37 cellular contexts compared by ENCODE assay signal in genomic region chr2:44829771-44830170, GRCh38.
"Had no signal": no experiment of that assay in that cellular context is flagged by ENCODE, and none has a peak within 500 bp of the region (broad histone marks: within the 10 kb centered on the region; RNA-seq: fewer than 3 reads in every experiment).

No MANE protein-coding gene starts in this region.

- ATAC-seq: activated CD4-positive, alpha-beta T cell treated with anti-CD3 and anti-CD28 coated beads for 36 hours; activated CD4-positive, CD25-positive, alpha-beta regulatory T cell treated with anti-CD3 and anti-CD28 coated beads, Interleukin-2, amount 50 U/mL, for 24 hours; activated CD8-positive, alpha-beta T cell treated with anti-CD3 and anti-CD28 coated beads, Interleukin-2, amount 10 ng/mL, durations not matched to agents 7 days and 5 days; activated naive CD8-positive, alpha-beta T cell treated with anti-CD3 and anti-CD28 coated beads, Interleukin-2, amount 50 U/mL, for 24 hours; WTC11 had no signal

- H3K27me3 ChIP-seq: ascending aorta, cardiac muscle cell had no signal

- H3K4me3 Mint-ChIP-seq: activated CD4-positive, alpha-beta memory T cell treated with anti-CD3 and anti-CD28 coated beads, Interleukin-2, amount 10 ng/mL, durations not matched to agents 7 days and 5 days; activated CD4-positive, alpha-beta T cell treated with anti-CD3 and anti-CD28 coated beads for 36 hours; activated CD4-positive, alpha-beta T cell treated with anti-CD3 and anti-CD28 coated beads, Interleukin-2, amount 10 ng/mL, durations not matched to agents 7 days and 5 days; activated CD8-positive, alpha-beta T cell treated with anti-CD3 and anti-CD28 coated beads, Interleukin-2, amount 10 ng/mL, durations not matched to agents 7 days and 5 days; activated naive CD4-positive, alpha-beta T cell treated with anti-CD3 and anti-CD28 coated beads, Interleukin-2, amount 10 ng/mL, durations not matched to agents 7 days and 5 days; activated naive CD4-positive, alpha-beta T cell treated with anti-CD3 and anti-CD28 coated beads, Interleukin-2, amount 50 U/mL, for 24 hours; activated naive CD8-positive, alpha-beta T cell; activated naive CD8-positive, alpha-beta T cell treated with anti-CD3 and anti-CD28 coated beads, Interleukin-2, amount 10 ng/mL, durations not matched to agents 7 days and 5 days; activated naive CD8-positive, alpha-beta T cell treated with anti-CD3 and anti-CD28 coated beads, Interleukin-2, amount 50 U/mL, for 24 hours; activated T-cell treated with anti-CD3 and anti-CD28 coated beads, Interleukin-2, amount 50 U/mL, for 24 hours; brain; central memory CD8-positive, alpha-beta T cell; T-helper 1 cell treated with Interleukin-12 subunit alpha and Interleukin-12 subunit beta and Interleukin-4 antibody, amounts not matched to agents 30 μg/mL and 1 μg/mL, for 36 hours; T-helper 2 cell treated with Interferon-gamma antibody and Interleukin-4, amounts not matched to agents 5 μg/mL and 100 μg/mL, for 36 hours; WTC11 had no signal

- H3K9me3 Mint-ChIP-seq: activated naive CD4-positive, alpha-beta T cell treated with anti-CD3 and anti-CD28 coated beads, Interleukin-2, amount 10 ng/mL, durations not matched to agents 7 days and 5 days; activated naive CD8-positive, alpha-beta T cell treated with anti-CD3 and anti-CD28 coated beads, Interleukin-2, amount 10 ng/mL, durations not matched to agents 7 days and 5 days; central memory CD8-positive, alpha-beta T cell; T-helper 1 cell treated with Interleukin-12 subunit alpha and Interleukin-12 subunit beta and Interleukin-4 antibody, amounts not matched to agents 30 μg/mL and 1 μg/mL, for 36 hours; T-helper 2 cell treated with Interferon-gamma antibody and Interleukin-4, amounts not matched to agents 5 μg/mL and 100 μg/mL, for 36 hours had no signal

- H3K27ac ChIP-seq: ascending aorta, cardiac muscle cell, VCaP had no signal

- H3K27ac Mint-ChIP-seq: activated CD4-positive, alpha-beta memory T cell treated with anti-CD3 and anti-CD28 coated beads, Interleukin-2, amount 10 ng/mL, durations not matched to agents 7 days and 5 days; activated CD4-positive, alpha-beta T cell treated with anti-CD3 and anti-CD28 coated beads for 36 hours; activated CD4-positive, alpha-beta T cell treated with anti-CD3 and anti-CD28 coated beads, Interleukin-2, amount 10 ng/mL, durations not matched to agents 7 days and 5 days; activated CD8-positive, alpha-beta T cell treated with anti-CD3 and anti-CD28 coated beads, Interleukin-2, amount 10 ng/mL, durations not matched to agents 7 days and 5 days; activated naive CD4-positive, alpha-beta T cell treated with anti-CD3 and anti-CD28 coated beads, Interleukin-2, amount 10 ng/mL, durations not matched to agents 7 days and 5 days; activated naive CD8-positive, alpha-beta T cell; activated naive CD8-positive, alpha-beta T cell treated with anti-CD3 and anti-CD28 coated beads, Interleukin-2, amount 10 ng/mL, durations not matched to agents 7 days and 5 days; activated naive CD8-positive, alpha-beta T cell treated with anti-CD3 and anti-CD28 coated beads, Interleukin-2, amount 50 U/mL, for 24 hours; activated T-cell treated with anti-CD3 and anti-CD28 coated beads, Interleukin-2, amount 50 U/mL, for 24 hours; activated T-helper 2 cell treated with anti-CD3 and anti-CD28 coated beads, Interferon-gamma antibody, Interleukin-2, Interleukin-4, amounts not matched to agents 10 μg/mL and 5 μg/mL and 100 μg/mL, durations not matched to agents 14 hours and 24 hours and 36 hours; brain; T-helper 1 cell treated with Interleukin-12 subunit alpha and Interleukin-12 subunit beta and Interleukin-4 antibody, amounts not matched to agents 30 μg/mL and 1 μg/mL, for 36 hours; T-helper 2 cell treated with Interferon-gamma antibody and Interleukin-4, amounts not matched to agents 5 μg/mL and 100 μg/mL, for 36 hours; WTC11 had no signal

- H3K4me1 Mint-ChIP-seq: activated naive CD4-positive, alpha-beta T cell treated with anti-CD3 and anti-CD28 coated beads, Interleukin-2, amount 10 ng/mL, durations not matched to agents 7 days and 5 days; activated naive CD4-positive, alpha-beta T cell treated with anti-CD3 and anti-CD28 coated beads, Interleukin-2, amount 50 U/mL, for 24 hours; activated naive CD8-positive, alpha-beta T cell treated with anti-CD3 and anti-CD28 coated beads, Interleukin-2, amount 10 ng/mL, durations not matched to agents 7 days and 5 days; brain; central memory CD8-positive, alpha-beta T cell had no signal

- H3K36me3 ChIP-seq: ascending aorta, cardiac muscle cell had no signal

- H3K4me3 ChIP-seq: ascending aorta, cardiac muscle cell had no signal

- H3K4me1 ChIP-seq: ascending aorta had no signal

- H3K36me3 Mint-ChIP-seq: activated naive CD4-positive, alpha-beta T cell treated with anti-CD3 and anti-CD28 coated beads, Interleukin-2, amount 10 ng/mL, durations not matched to agents 7 days and 5 days; activated naive CD4-positive, alpha-beta T cell treated with anti-CD3 and anti-CD28 coated beads, Interleukin-2, amount 50 U/mL, for 24 hours; activated naive CD8-positive, alpha-beta T cell; activated naive CD8-positive, alpha-beta T cell treated with anti-CD3 and anti-CD28 coated beads, Interleukin-2, amount 10 ng/mL, durations not matched to agents 7 days and 5 days; brain; WTC11 had no signal

- H3K9me3 ChIP-seq: ascending aorta had no signal

- DNase-seq: activated CD4-positive, alpha-beta memory T cell treated with anti-CD3 and anti-CD28 coated beads, Interleukin-2, amount 10 ng/mL, durations not matched to agents 7 days and 5 days; activated CD4-positive, alpha-beta T cell treated with anti-CD3 and anti-CD28 coated beads for 1 hour; activated CD4-positive, alpha-beta T cell treated with anti-CD3 and anti-CD28 coated beads for 36 hours; activated CD4-positive, alpha-beta T cell treated with anti-CD3 and anti-CD28 coated beads for 48 hours; activated CD4-positive, alpha-beta T cell treated with anti-CD3 and anti-CD28 coated beads, Interleukin-2, amount 10 ng/mL, durations not matched to agents 7 days and 5 days; activated CD4-positive, alpha-beta T cell treated with anti-CD3 and anti-CD28 coated beads, Interleukin-2, amount 50 U/mL, for 48 hours; activated CD4-positive, CD25-positive, alpha-beta regulatory T cell; activated CD8-positive, alpha-beta memory T cell treated with anti-CD3 and anti-CD28 coated beads for 24 hours; activated CD8-positive, alpha-beta memory T cell treated with anti-CD3 and anti-CD28 coated beads, Interleukin-2, amount 50 U/mL, for 48 hours; activated CD8-positive, alpha-beta T cell treated with anti-CD3 and anti-CD28 coated beads, Interleukin-2, amount 10 ng/mL, durations not matched to agents 7 days and 5 days; activated effector memory CD4-positive, alpha-beta T cell treated with Interleukin-2 at 50 U/mL for 16 hours; activated gamma-delta T cell; activated naive CD4-positive, alpha-beta T cell treated with anti-CD3 and anti-CD28 coated beads, Interleukin-2, amount 10 ng/mL, durations not matched to agents 7 days and 5 days; activated naive CD4-positive, alpha-beta T cell treated with Interleukin-2 at 50 U/mL for 16 hours; activated naive CD8-positive, alpha-beta T cell treated with anti-CD3 and anti-CD28 coated beads, Interleukin-2, amount 10 ng/mL, durations not matched to agents 7 days and 5 days; activated naive CD8-positive, alpha-beta T cell treated with anti-CD3 and anti-CD28 coated beads, Interleukin-2, amount 50 U/mL, for 24 hours; activated T-cell treated with anti-CD3 and anti-CD28 coated beads, Interleukin-2, amount 50 U/mL, for 24 hours; activated T-cell treated with anti-CD3 and anti-CD28 coated beads, Interleukin-2, amount 50 U/mL, for 48 hours; amygdala; anterior cingulate cortex; caudate nucleus; cerebellar nuclear complex; T-helper 1 cell; T-helper 2 cell; T-helper 9 cell had no signal

- H3K27me3 Mint-ChIP-seq: activated CD4-positive, alpha-beta memory T cell treated with anti-CD3 and anti-CD28 coated beads, Interleukin-2, amount 10 ng/mL, durations not matched to agents 7 days and 5 days; activated CD4-positive, alpha-beta T cell treated with anti-CD3 and anti-CD28 coated beads, Interleukin-2, amount 10 ng/mL, durations not matched to agents 7 days and 5 days; activated naive CD8-positive, alpha-beta T cell; central memory CD8-positive, alpha-beta T cell had no signal
